13 cellular contexts compared by ENCODE assay signal in the genomic region with DNA sequence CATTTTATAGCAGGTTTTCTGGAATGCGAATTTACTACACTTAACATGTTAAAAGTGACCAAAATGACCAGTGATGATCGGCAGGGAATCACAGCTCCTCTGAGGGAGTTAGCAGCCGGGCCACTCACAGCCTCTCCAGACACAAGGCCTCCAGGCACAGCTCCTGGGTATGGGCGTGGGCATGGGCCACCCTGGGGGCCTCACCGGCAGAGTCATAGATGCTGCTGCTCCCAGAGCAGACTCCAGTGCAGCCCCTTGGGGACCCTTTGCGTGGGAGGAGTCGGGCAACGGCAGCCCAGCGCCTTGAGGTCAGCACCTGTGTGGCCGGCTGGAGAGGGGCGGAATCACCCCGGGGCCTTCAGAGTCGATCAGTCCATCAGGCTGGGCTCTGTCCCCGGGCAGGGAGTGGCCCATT. TPM values are rescaled to one million over a fixed set of nuclear protein-coding genes. Genes with fewer than 3 reads are reported as not detected.
A peak's percentile ranks its signal among the peaks of the same experiment; 100 is the strongest.
DNase-seq lines count a peak whose midpoint lies in the region; ATAC-seq and TF ChIP-seq lines count a peak whose summit lies in the region.
"Had no signal": no experiment of that assay in that cellular context is flagged by ENCODE, and none has a peak within 500 bp of the region (broad histone marks: within the 10 kb centered on the region; RNA-seq: fewer than 3 reads in every experiment).

No MANE protein-coding gene starts in this region.

- intact Hi-C loops in natural killer cell (cut with micrococcal nuclease), result no loop called here
- intact Hi-C loops in lower lobe of right lung (cut with DNase I), result no loop called here

- no peaks in the 10 kb centered on the region for H3K4me1 ChIP-seq in lower lobe of right lung
- H3K4me1 ChIP-seq: A549, BE2C had no signal

- H3K4me3 ChIP-seq in H7 (ENCODE audit: insufficient read depth, low read depth, low read length) (no peak overlapping the region), lower lobe of right lung (no peak overlapping the region)
- H3K4me3 ChIP-seq: A549, K562 had no signal

- no peaks in the 10 kb centered on the region for H3K4me1 Mint-ChIP-seq in natural killer cell treated with Interleukin-12 subunit alpha and Interleukin-12 subunit beta and Interleukin-15 and Interleukin-18, amount 100 ng/mL, for 72 hours (ENCODE audit: low read depth in 2 of 2)
- H3K4me1 Mint-ChIP-seq in natural killer cell, result no peaks in the 10 kb centered on the region
- H3K4me1 Mint-ChIP-seq: CD4-positive, CD25-positive, alpha-beta regulatory T cell had no signal

- H3K4me3 Mint-ChIP-seq in natural killer cell treated with Interleukin-12 subunit alpha and Interleukin-12 subunit beta and Interleukin-15 and Interleukin-18, amount 100 ng/mL, for 72 hours, result no peak overlapping the region
- no peak overlapping the region for H3K4me3 Mint-ChIP-seq in natural killer cell
- H3K4me3 Mint-ChIP-seq: CD4-positive, CD25-positive, alpha-beta regulatory T cell had no signal

- H3K36me3 Mint-ChIP-seq in natural killer cell treated with Interleukin-12 subunit alpha and Interleukin-12 subunit beta and Interleukin-15 and Interleukin-18, amount 100 ng/mL, for 72 hours, result no peaks in the 10 kb centered on the region
- no peaks in the 10 kb centered on the region for H3K36me3 Mint-ChIP-seq in natural killer cell
- H3K36me3 Mint-ChIP-seq: CD4-positive, CD25-positive, alpha-beta regulatory T cell had no signal

- H3K27ac Mint-ChIP-seq in natural killer cell treated with Interleukin-12 subunit alpha and Interleukin-12 subunit beta and Interleukin-15 and Interleukin-18, amount 100 ng/mL, for 72 hours, result no peak overlapping the region
- H3K27ac Mint-ChIP-seq in natural killer cell, result no peak overlapping the region
- H3K27ac Mint-ChIP-seq: CD4-positive, CD25-positive, alpha-beta regulatory T cell had no signal

- H3K27me3 Mint-ChIP-seq in natural killer cell treated with Interleukin-12 subunit alpha and Interleukin-12 subunit beta and Interleukin-15 and Interleukin-18, amount 100 ng/mL, for 72 hours, result peaks cover 0 to 7% of the 10 kb centered on the region in 2 donors
- H3K27me3 Mint-ChIP-seq in natural killer cell (ENCODE audit: low read depth in 2 of 2), result peaks cover 7% of the 10 kb centered on the region in 2 donors
- H3K27me3 Mint-ChIP-seq: CD4-positive, CD25-positive, alpha-beta regulatory T cell had no signal

- H3K9me3 ChIP-seq in lower lobe of right lung, result no peaks in the 10 kb centered on the region
- H3K9me3 ChIP-seq: A549, BE2C had no signal

- H3K36me3 ChIP-seq in H7 (replicated peaks; ENCODE audit: control insufficient read depth, insufficient read depth, low read length) (no peaks in the 10 kb centered on the region), lower lobe of right lung (no peaks in the 10 kb centered on the region)
- H3K36me3 ChIP-seq: BE2C had no signal

- H3K9me3 Mint-ChIP-seq in natural killer cell treated with Interleukin-12 subunit alpha and Interleukin-12 subunit beta and Interleukin-15 and Interleukin-18, amount 100 ng/mL, for 72 hours, result no peaks in the 10 kb centered on the region
- no peaks in the 10 kb centered on the region for H3K9me3 Mint-ChIP-seq in natural killer cell

- no peaks in the 10 kb centered on the region for H3K27me3 ChIP-seq in H7 (ENCODE audit: control insufficient read depth, insufficient read depth, low read length)
- H3K27me3 ChIP-seq in lower lobe of right lung (ENCODE audit: low read depth), result peaks cover 14% of the 10 kb centered on the region

- TF ChIP-seq CTCF in natural killer cell (IDR thresholded peaks at IDR 0.05) (no peak), lower lobe of right lung (IDR thresholded peaks at IDR 0.05) (no peak)

- H3K27ac ChIP-seq in lower lobe of right lung, result no peak overlapping the region
- H3K27ac ChIP-seq: A549 had no signal

- no peak for ATAC-seq in natural killer cell treated with Interleukin-12 subunit alpha and Interleukin-12 subunit beta and Interleukin-15 and Interleukin-18, amount 100 ng/mL, for 72 hours
- ATAC-seq in natural killer cell (no peak), lower lobe of right lung (no peak)
- ATAC-seq: A549, K562 had no signal

- DNase-seq in natural killer cell treated with Interleukin-12 subunit alpha and Interleukin-12 subunit beta and Interleukin-15 and Interleukin-18, amount 100 ng/mL, for 72 hours (ENCODE audit: low spot score), result peak; percentile 37
- DNase-seq in natural killer cell (no peak), H7 (peak; percentile 35), lower lobe of right lung (peak; percentile 37), HCEC 1CT (no peak), GM19240 (ENCODE audit: insufficient read length, low spot score) (no peak)
- no peak for DNase-seq in NK-92 treated with Interleukin-12 subunit alpha and Interleukin-12 subunit beta, amount 100 ng/mL, for 24 hours (lab: John Stamatoyannopoulos, UW)
- DNase-seq: BE2C; CD4-positive, CD25-positive, alpha-beta regulatory T cell; DMS53; GOT3 had no signal

RNA-seq across cellular contexts. Expression of gene KNDC1, which starts 8.6 kb away (rescaled TPM):
- under 1 TPM; 0.05 to 0.36 TPM for total RNA-seq in natural killer cell treated with Interleukin-12 subunit alpha and Interleukin-12 subunit beta and Interleukin-15 and Interleukin-18, amount 100 ng/mL, for 72 hours
- total RNA-seq in natural killer cell (1 to 10 TPM in 2 of 3 donors, not detected in 1; 2.1 to 5.9 TPM), lower lobe of right lung (10.3 TPM)
- total RNA-seq in H7 (2014; rRNA removed; shearing (Covaris generic)), result 13.7 and 16.7 TPM in 2 replicates

Comparison
In these comparisons a context has a peak if more than half of its experiments do, and no peak if none do; other contexts are left out.
1. DNase-seq: peak in natural killer cell treated with Interleukin-12 subunit alpha and Interleukin-12 subunit beta and Interleukin-15 and Interleukin-18, amount 100 ng/mL, for 72 hours (single experiment), H7 (single experiment) and lower lobe of right lung (single experiment); none in natural killer cell (single experiment), HCEC 1CT (single experiment), NK-92 treated with Interleukin-12 subunit alpha and Interleukin-12 subunit beta, amount 100 ng/mL, for 24 hours (single experiment) and GM19240 (single experiment).